Comparison of ENCODE assay signal across 9 cellular contexts in the genomic region with DNA sequence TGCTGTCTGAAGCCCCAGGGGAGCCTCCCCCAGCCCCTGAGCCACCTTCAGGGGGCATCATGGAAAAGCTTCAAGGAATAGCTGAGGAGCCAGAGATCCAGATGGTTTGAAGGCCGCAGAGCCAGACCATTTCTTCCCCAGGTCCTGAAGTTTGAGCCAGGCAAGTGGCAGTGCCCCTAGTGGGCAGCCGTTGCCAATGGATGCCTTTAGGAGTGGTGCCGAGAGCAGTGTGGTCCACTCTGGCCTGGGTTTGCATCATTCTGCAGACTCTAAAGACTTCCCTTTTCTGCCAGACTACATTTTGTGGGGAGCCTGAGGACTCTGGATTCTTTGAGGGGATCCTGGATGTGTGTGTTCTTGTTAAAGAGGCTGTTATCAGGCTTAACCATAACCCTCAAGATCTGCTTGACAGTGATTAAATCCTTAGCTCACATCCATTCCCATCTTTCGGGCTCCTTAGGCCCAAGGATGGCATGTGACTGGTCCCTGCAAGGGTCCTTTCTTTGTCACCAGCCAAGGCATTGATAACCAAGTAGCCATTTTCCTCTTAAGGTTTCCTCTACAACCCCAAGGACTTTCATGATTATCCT. TPM values are rescaled to one million over a fixed set of nuclear protein-coding genes. Genes with fewer than 3 reads are reported as not detected.
DNase-seq lines count a peak whose midpoint lies in the region; ATAC-seq and TF ChIP-seq lines count a peak whose summit lies in the region.
"Had no signal": no experiment of that assay in that cellular context is flagged by ENCODE, and none has a peak within 500 bp of the region (broad histone marks: within the 10 kb centered on the region; RNA-seq: fewer than 3 reads in every experiment).

No MANE protein-coding gene starts in this region.

- H3K27me3 ChIP-seq in AG04450 (ENCODE audit: control insufficient read depth, insufficient read depth, low read length) (peaks cover 3% of the 10 kb centered on the region), H7 (ENCODE audit: control insufficient read depth, insufficient read depth, low read length) (no peaks in the 10 kb centered on the region), adipocyte (replicated peaks; ENCODE audit: control insufficient read depth, insufficient read depth, low read length) (no peaks in the 10 kb centered on the region), kidney epithelial cell (ENCODE audit: control insufficient read depth, insufficient read depth, low read length) (no peaks in the 10 kb centered on the region)

- in situ Hi-C loops in KBM-7 (cut with MboI; ENCODE audit: low pct_unique_long_range_greater_than_20kb, low sequenced_read_pairs), result no loop called here

- peaks cover 30% of the 10 kb centered on the region for H3K36me3 ChIP-seq in H7 (replicated peaks; ENCODE audit: control insufficient read depth, insufficient read depth, low read length)
- peaks cover 49% of the 10 kb centered on the region for H3K36me3 ChIP-seq in adipocyte (ENCODE audit: control insufficient read depth, insufficient read depth, low read length, severe bottlenecking)
- H3K36me3 ChIP-seq in kidney epithelial cell (ENCODE audit: control insufficient read depth, insufficient read depth, low read length), result peaks cover 1% of the 10 kb centered on the region

- H3K4me1 ChIP-seq in adipocyte (ENCODE audit: control insufficient read depth, insufficient read depth, low read length), result no peaks in the 10 kb centered on the region

- no peak for DNase-seq in AG04450 (ENCODE audit: low read depth, low spot score)
- peak; percentile 59 for DNase-seq in H7
- DNase-seq in adipocyte (ENCODE audit: low read depth), result peak; percentile 19
- no peak for DNase-seq in kidney epithelial cell (ENCODE audit: low read depth)
- no peak for DNase-seq in KBM-7
- no peak for DNase-seq in NCI-H2107 treated with DMSO at 0.1 percent for 48 hours (lab: John Stamatoyannopoulos, UW; ENCODE audit: unreplicated experiment)

- H3K27ac ChIP-seq in AG04450 (ENCODE audit: low read depth, low read length), result no peak overlapping the region
- H3K27ac ChIP-seq: epithelial cell of prostate had no signal

- CTCF ChIA-PET in AG04450 (lab: Charles Lee), result interaction anchor here (0.5 to 1.5 kb wide), 4 partner anchors 8 to 62 kb away, joined by 3 to 5 read pairs (median 4); no protein-coding TSS in a partner anchor

- H3K9me3 ChIP-seq in AG04450 (ENCODE audit: control insufficient read depth, insufficient read depth, low read length), result no peaks in the 10 kb centered on the region
- no peaks in the 10 kb centered on the region for H3K9me3 ChIP-seq in adipocyte (ENCODE audit: control insufficient read depth, low read length)

- H3K9ac ChIP-seq in adipocyte (ENCODE audit: low read length), result no peak overlapping the region

- no peak overlapping the region for H3K4me3 ChIP-seq in AG04450 (ENCODE audit: low read depth, low read length)
- no peak overlapping the region for H3K4me3 ChIP-seq in H7 (ENCODE audit: insufficient read depth, low read depth, low read length)
- no peak overlapping the region for H3K4me3 ChIP-seq in adipocyte (ENCODE audit: low read length)
- no peak overlapping the region for H3K4me3 ChIP-seq in kidney epithelial cell (ENCODE audit: low read depth, low read length)

- POLR2A ChIA-PET in AG04450 (lab: Yijun Ruan, JAX), result no interaction called here

- ATAC-seq in GM18873 (IDR thresholded peaks at IDR 0.05; ENCODE audit: low FRiP score, unreplicated experiment), result no peak
- no peak for ATAC-seq in GM21390 (IDR thresholded peaks at IDR 0.05; ENCODE audit: unreplicated experiment)

- TF ChIP-seq CTCF in AG04450 (IDR thresholded peaks at IDR 0.05; ENCODE audit: low read depth, low read length), result peak; percentile 54
- TF ChIP-seq CTCF in kidney epithelial cell (IDR thresholded peaks at IDR 0.05; ENCODE audit: insufficient read depth, low read length, poor library complexity, severe bottlenecking), result peak; percentile 77

RNA-seq across cellular contexts. Expression of a gene that starts 13.1 kb away (rescaled TPM):
- polyA plus RNA-seq in AG04450 (2011; rRNA removed), result 14.9 and 16.4 TPM in 2 replicates
- 26.7 and 33.9 TPM in 2 replicates for polyA minus RNA-seq in AG04450 (2011; rRNA and poly(A)+ RNA removed)
- 21.2 and 33.2 TPM in 2 replicates for total RNA-seq in H7 (2014; rRNA removed; shearing (Covaris generic))
- total RNA-seq in kidney epithelial cell, result 25.0 and 28.8 TPM in 2 replicates

RNA-seq across cellular contexts. Expression of a gene that starts 14.4 kb away (rescaled TPM):
- 0.21 and 0.30 TPM in 2 replicates for polyA plus RNA-seq in AG04450 (2011; rRNA removed)
- 0.51 and 1.1 TPM in 2 replicates for polyA minus RNA-seq in AG04450 (2011; rRNA and poly(A)+ RNA removed)
- total RNA-seq in H7 (2014; rRNA removed; shearing (Covaris generic)), result 0.31 and 0.37 TPM in 2 replicates
- total RNA-seq in kidney epithelial cell, result 0.13 and 0.82 TPM in 2 replicates

RNA-seq across cellular contexts. Expression of a gene that starts 27.3 kb away (rescaled TPM):
- polyA plus RNA-seq in AG04450 (2011; rRNA removed), result 2.8 and 3.4 TPM in 2 replicates
- 8.3 and 11.9 TPM in 2 replicates for polyA minus RNA-seq in AG04450 (2011; rRNA and poly(A)+ RNA removed)
- total RNA-seq in H7 (2014; rRNA removed; shearing (Covaris generic)), result 4.8 and 7.0 TPM in 2 replicates
- total RNA-seq in kidney epithelial cell, result 11.8 and 12.7 TPM in 2 replicates

RNA-seq across cellular contexts. Expression of a gene that starts 32.8 kb away (rescaled TPM):
- polyA plus RNA-seq in AG04450 (2011; rRNA removed), result 59.2 and 62.5 TPM in 2 replicates
- polyA minus RNA-seq in AG04450 (2011; rRNA and poly(A)+ RNA removed), result 66.5 and 79.0 TPM in 2 replicates
- 30.7 and 44.3 TPM in 2 replicates for total RNA-seq in H7 (2014; rRNA removed; shearing (Covaris generic))
- 16.4 and 26.6 TPM in 2 replicates for total RNA-seq in kidney epithelial cell

RNA-seq across cellular contexts. Expression of a gene that starts 34.0 kb away (rescaled TPM):
- polyA plus RNA-seq in AG04450 (2011; rRNA removed), result 4.7 and 6.4 TPM in 2 replicates
- polyA minus RNA-seq in AG04450 (2011; rRNA and poly(A)+ RNA removed), result 7.8 and 11.7 TPM in 2 replicates
- 34.0 and 44.0 TPM in 2 replicates for total RNA-seq in H7 (2014; rRNA removed; shearing (Covaris generic))
- total RNA-seq in kidney epithelial cell, result 10.6 and 15.0 TPM in 2 replicates

Comparison
In these comparisons a context has a peak if more than half of its experiments do, and no peak if none do; other contexts are left out.
1. DNase-seq: peak in H7 (single experiment) and adipocyte (single experiment); none in AG04450 (single experiment), kidney epithelial cell (single experiment), KBM-7 (single experiment) and NCI-H2107 treated with DMSO at 0.1 percent for 48 hours (single experiment).